ENCODE assay signal across 22 cellular contexts in the genomic region with DNA sequence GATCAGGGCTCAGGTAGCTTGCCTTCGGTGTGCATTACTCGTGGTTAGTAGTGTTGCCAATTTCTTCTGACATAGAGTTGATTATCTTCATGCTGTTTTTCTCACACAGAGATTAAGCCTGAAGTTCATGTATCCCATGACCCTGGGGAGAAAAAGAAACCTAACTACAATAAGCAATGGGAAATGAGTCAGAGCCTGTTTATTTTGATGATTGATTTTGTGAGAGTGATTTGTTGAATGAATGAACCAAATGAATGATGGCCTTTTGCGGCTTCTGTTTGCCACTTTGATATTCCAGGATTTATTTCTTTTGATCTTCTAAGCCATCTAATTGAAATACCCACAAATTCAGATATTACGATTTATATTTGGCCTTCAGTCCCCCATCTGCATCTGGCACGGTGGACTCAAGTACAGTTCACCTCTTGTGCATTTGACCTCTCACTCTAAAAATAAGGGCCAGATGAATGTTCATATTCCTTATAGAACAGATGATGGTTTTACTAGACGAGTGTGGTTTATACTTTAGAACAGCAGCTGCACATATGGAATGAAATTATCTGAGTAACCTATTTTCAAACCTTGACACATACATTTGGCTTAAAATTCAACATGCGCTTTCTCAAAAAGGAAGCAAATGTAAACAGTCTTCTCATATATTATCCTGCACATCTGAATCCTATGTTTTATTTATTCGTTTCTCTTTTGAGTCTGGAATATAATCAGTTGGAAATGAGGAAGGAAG.
DNase-seq lines count a peak whose midpoint lies in the region; ATAC-seq and TF ChIP-seq lines count a peak whose summit lies in the region.
"Had no signal": no experiment of that assay in that cellular context is flagged by ENCODE, and none has a peak within 500 bp of the region (broad histone marks: within the 10 kb centered on the region; RNA-seq: fewer than 3 reads in every experiment).

No MANE protein-coding gene starts in this region.

- no peak overlapping the region for H3K18ac ChIP-seq in mesendoderm (ENCODE audit: low read length)

- no peak overlapping the region for H3K23ac ChIP-seq in mesendoderm (ENCODE audit: low read length)

- no peak overlapping the region for H3K9ac ChIP-seq in mesendoderm (ENCODE audit: low read length)
- H3K9ac ChIP-seq: neural progenitor cell had no signal

- H3K27ac ChIP-seq in AG04450 (ENCODE audit: low read depth, low read length): peak overlapping the region; percentile 82
- H3K27ac ChIP-seq in mesendoderm (ENCODE audit: low read depth, low read length): no peak overlapping the region
- no peak overlapping the region for H3K27ac ChIP-seq in lower lobe of right lung
- H3K27ac ChIP-seq in tibial artery: peak overlapping the region in 1 of 2 donors; percentile 79
- H3K27ac ChIP-seq: neural progenitor cell had no signal

- no peak overlapping the region for H2BK120ac ChIP-seq in mesendoderm (ENCODE audit: low read depth, low read length)

- no peak overlapping the region for H2BK5ac ChIP-seq in mesendoderm (ENCODE audit: low read length)

- H3K27me3 ChIP-seq in AG04450 (ENCODE audit: control insufficient read depth, insufficient read depth, low read length) (no peaks in the 10 kb centered on the region), mesendoderm (ENCODE audit: insufficient read depth, low read length, poor library complexity) (no peaks in the 10 kb centered on the region), lower lobe of right lung (ENCODE audit: low read depth) (no peaks in the 10 kb centered on the region), tibial artery (no peaks in the 10 kb centered on the region)
- H3K27me3 ChIP-seq: neural progenitor cell had no signal

- no peak overlapping the region for H4K8ac ChIP-seq in mesendoderm (ENCODE audit: low read depth, low read length)

- TF ChIP-seq POLR2A in GM18505 (IDR thresholded peaks at IDR 0.05; ENCODE audit: borderline replicate concordance, extremely low read depth, insufficient read depth, insufficient read length): no peak

- no peak overlapping the region for H2BK15ac ChIP-seq in mesendoderm (replicated peaks; ENCODE audit: low read depth)

- H4K5ac ChIP-seq in mesendoderm (ENCODE audit: low read length): no peak overlapping the region

- peak overlapping the region; percentile 27 for H3K56ac ChIP-seq in mesendoderm (ENCODE audit: low read length)

- POLR2A ChIA-PET in AG04450 (lab: Yijun Ruan, JAX): interaction anchor here (1.0 to 1.4 kb wide), 3 partner anchors 19 to 79 kb away, joined by 3 to 5 read pairs (median 5); no protein-coding TSS in a partner anchor

- DNase-seq in AG04450 (ENCODE audit: low read depth, low spot score) (no peak), NCI-H226 (peak; percentile 6), dermis blood vessel endothelial cell (peak; percentile 44), mesendoderm (no peak), lower lobe of right lung (no peak), tibial artery (no peak)
- DNase-seq: ACHN; activated effector memory CD4-positive, alpha-beta T cell treated with anti-CD3 and anti-CD28 coated beads, Interleukin-2, amount 50 U/mL, for 16 hours; anterior cingulate cortex; CD4-positive, alpha-beta T cell; cortex of kidney; DND-41; head of caudate nucleus; MM.1S; NCI-H187; NCI-H510A treated with DMSO at 0.1 percent for 48 hours; retina; Right ventricle myocardium superior; stimulated activated naive CD4-positive, alpha-beta T cell treated with Interleukin-2 at 50 U/mL for 16 hours had no signal

- no peak overlapping the region for H3K4me2 ChIP-seq in mesendoderm (ENCODE audit: low read length)
- H3K4me2 ChIP-seq: neural progenitor cell had no signal

- H3K79me1 ChIP-seq in mesendoderm (ENCODE audit: low read length): no peaks in the 10 kb centered on the region

- H3K9me3 ChIP-seq in AG04450 (ENCODE audit: control insufficient read depth, insufficient read depth, low read length) (no peaks in the 10 kb centered on the region), lower lobe of right lung (no peaks in the 10 kb centered on the region), tibial artery (no peaks in the 10 kb centered on the region)

- CTCF ChIA-PET in AG04450 (lab: Charles Lee): interaction anchor here (1.1 to 1.7 kb wide), 2 partner anchors 21 to 215 kb away, joined by 4 to 7 read pairs; no protein-coding TSS in a partner anchor

- no peak for ATAC-seq in GM18505 (IDR thresholded peaks at IDR 0.05; ENCODE audit: unreplicated experiment)
- ATAC-seq in lower lobe of right lung: no peak
- no peak for ATAC-seq in HG03342 (IDR thresholded peaks at IDR 0.05; ENCODE audit: unreplicated experiment)

- TF ChIP-seq CTCF in AG04450 (IDR thresholded peaks at IDR 0.05; ENCODE audit: low read depth, low read length) (no peak), lower lobe of right lung (IDR thresholded peaks at IDR 0.05) (no peak), tibial artery (IDR thresholded peaks at IDR 0.05) (no peak)

- no CpG with 5 or more reads among the region's 8 CpGs for WGBS in mesendoderm (ENCODE audit: extremely low coverage, insufficient coverage, low lambda C conversion rate)

- no peak overlapping the region for H3K4ac ChIP-seq in mesendoderm (ENCODE audit: low read depth, low read length)

- H3K4me3 ChIP-seq in AG04450 (ENCODE audit: low read depth, low read length) (no peak overlapping the region), mesendoderm (ENCODE audit: low read length) (no peak overlapping the region), lower lobe of right lung (no peak overlapping the region), tibial artery (no peak overlapping the region)
- H3K4me3 ChIP-seq: neural progenitor cell had no signal

- H2AK5ac ChIP-seq in mesendoderm (ENCODE audit: low read length): no peak overlapping the region

- intact Hi-C loops in lower lobe of right lung (cut with DNase I) (no loop called here), tibial artery (cut with DNase I; ENCODE audit: low total_unique reads) (no loop called here)

- H3K36me3 ChIP-seq in mesendoderm (ENCODE audit: control insufficient read depth, insufficient read depth, low read length): no peaks in the 10 kb centered on the region
- no peaks in the 10 kb centered on the region for H3K36me3 ChIP-seq in lower lobe of right lung
- H3K36me3 ChIP-seq in tibial artery: no peaks in the 10 kb centered on the region
- H3K36me3 ChIP-seq: neural progenitor cell had no signal

- no peaks in the 10 kb centered on the region for H3K79me2 ChIP-seq in mesendoderm (ENCODE audit: control insufficient read depth, insufficient read depth, low read length)

- H3K4me1 ChIP-seq in mesendoderm (ENCODE audit: control insufficient read depth, low read depth, low read length) (peaks cover 21% of the 10 kb centered on the region), lower lobe of right lung (peaks cover 4% of the 10 kb centered on the region), tibial artery (peaks cover 0 to 90% (median 29%) of the 10 kb centered on the region in 4 donors)

Comparison
In these comparisons a context has a peak if more than half of its experiments do, and no peak if none do; other contexts are left out.
1. DNase-seq: peak in NCI-H226 (single experiment) and dermis blood vessel endothelial cell (single experiment); none in AG04450 (single experiment), mesendoderm (single experiment), lower lobe of right lung (single experiment) and tibial artery (0 of 2).